In genomic region chr12:14384783-14385638, GRCh38 we compare ENCODE assay signal across 8 cellular contexts. TPM values are rescaled to one million over a fixed set of nuclear protein-coding genes. Genes with fewer than 3 reads are reported as not detected.
DNase-seq lines count a peak whose midpoint lies in the region; ATAC-seq and TF ChIP-seq lines count a peak whose summit lies in the region.

No MANE protein-coding gene starts in this region.

- WGBS in suprapubic skin, result 0% methylated on average over 2 of the region's 2 CpGs

- H3K27ac Mint-ChIP-seq in CD8-positive, alpha-beta memory T cell, result peak overlapping the region; percentile 88 to 96 (median 94)
- peak overlapping the region; percentile 98 for H3K27ac Mint-ChIP-seq in activated CD8-positive, alpha-beta memory T cell treated with anti-CD3 and anti-CD28 coated beads, Interleukin-2, amount 10 ng/mL, durations not matched to agents 7 days and 5 days

- peak overlapping the region; percentile 68 for H3K27ac ChIP-seq in CD8-positive, alpha-beta memory T cell (ENCODE audit: low read depth, low read length)
- peak overlapping the region; percentile 69 for H3K27ac ChIP-seq in muscle layer of duodenum (ENCODE audit: low read length)
- peak overlapping the region; percentile 78 for H3K27ac ChIP-seq in suprapubic skin

- peak overlapping the region; percentile 78 to 89 (median 85) for H3K4me3 Mint-ChIP-seq in CD8-positive, alpha-beta memory T cell
- H3K4me3 Mint-ChIP-seq in activated CD8-positive, alpha-beta memory T cell treated with anti-CD3 and anti-CD28 coated beads, Interleukin-2, amount 10 ng/mL, durations not matched to agents 7 days and 5 days, result peak overlapping the region; percentile 79

- peaks cover 3% of the 10 kb centered on the region for H3K36me3 ChIP-seq in CD8-positive, alpha-beta memory T cell (ENCODE audit: insufficient read depth, low read length)
- H3K36me3 ChIP-seq in muscle layer of duodenum (ENCODE audit: control insufficient read depth in 1 of 2, insufficient read depth in 2 of 2, low read length in 2 of 2), result no peaks in the 10 kb centered on the region
- H3K36me3 ChIP-seq in suprapubic skin, result no peaks in the 10 kb centered on the region

- peak in 4 of 5 donors; percentile 53 to 81 (median 78) for DNase-seq in CD8-positive, alpha-beta memory T cell
- DNase-seq in NCI-H510A (lab: John Stamatoyannopoulos, UW), result peak; percentile 18
- peak; percentile 90 for DNase-seq in activated CD8-positive, alpha-beta memory T cell treated with anti-CD3 and anti-CD28 coated beads, Interleukin-2, amount 10 ng/mL, durations not matched to agents 7 days and 5 days
- DNase-seq in erythroblast (lab: John Stamatoyannopoulos, UW), result peak; percentile 92 to 95
- no peak for DNase-seq in suprapubic skin (ENCODE audit: low spot score in 2 of 2)

- no peaks in the 10 kb centered on the region for H3K27me3 Mint-ChIP-seq in CD8-positive, alpha-beta memory T cell
- no peaks in the 10 kb centered on the region for H3K27me3 Mint-ChIP-seq in activated CD8-positive, alpha-beta memory T cell treated with anti-CD3 and anti-CD28 coated beads, Interleukin-2, amount 10 ng/mL, durations not matched to agents 7 days and 5 days

- H3K4me3 ChIP-seq in CD8-positive, alpha-beta memory T cell (ENCODE audit: low read length), result peak overlapping the region; percentile 52
- H3K4me3 ChIP-seq in muscle layer of duodenum (ENCODE audit: low read depth in 1 of 2, low read length in 2 of 2) (peak overlapping the region; percentile 39 to 59), suprapubic skin (peak overlapping the region; percentile 30)

- TF ChIP-seq EP300 in suprapubic skin (IDR thresholded peaks at IDR 0.05), result no peak

- peaks cover 7% of the 10 kb centered on the region for H3K9me3 ChIP-seq in CD8-positive, alpha-beta memory T cell (ENCODE audit: low read length)
- H3K9me3 ChIP-seq in muscle layer of duodenum (ENCODE audit: control insufficient read depth in 1 of 2, low read length in 2 of 2), result peaks cover under 1 to 3% of the 10 kb centered on the region in 2 donors
- H3K9me3 ChIP-seq in suprapubic skin, result peaks cover 7% of the 10 kb centered on the region

- no peak for TF ChIP-seq CTCF in suprapubic skin (IDR thresholded peaks at IDR 0.05)

- H3K9me3 Mint-ChIP-seq in CD8-positive, alpha-beta memory T cell, result peaks cover 3 to 11% (median 6%) of the 10 kb centered on the region in 5 donors
- peaks cover 5% of the 10 kb centered on the region for H3K9me3 Mint-ChIP-seq in activated CD8-positive, alpha-beta memory T cell treated with anti-CD3 and anti-CD28 coated beads, Interleukin-2, amount 10 ng/mL, durations not matched to agents 7 days and 5 days (ENCODE audit: low read depth)

- H3K36me3 Mint-ChIP-seq in CD8-positive, alpha-beta memory T cell, result peaks cover 7 to 39% (median 24%) of the 10 kb centered on the region in 3 donors
- peaks cover 63% of the 10 kb centered on the region for H3K36me3 Mint-ChIP-seq in activated CD8-positive, alpha-beta memory T cell treated with anti-CD3 and anti-CD28 coated beads, Interleukin-2, amount 10 ng/mL, durations not matched to agents 7 days and 5 days

- H3K4me1 ChIP-seq in CD8-positive, alpha-beta memory T cell (ENCODE audit: insufficient read depth, low read length), result peaks cover 67% of the 10 kb centered on the region
- H3K4me1 ChIP-seq in muscle layer of duodenum (ENCODE audit: control insufficient read depth in 1 of 2, insufficient read depth in 2 of 2, low read length in 2 of 2), result peaks cover 0 to 23% of the 10 kb centered on the region in 2 donors
- peaks cover 33% of the 10 kb centered on the region for H3K4me1 ChIP-seq in suprapubic skin

- H3K4me1 Mint-ChIP-seq in CD8-positive, alpha-beta memory T cell, result peaks cover 51 to 79% (median 67%) of the 10 kb centered on the region in 3 donors
- peaks cover 56% of the 10 kb centered on the region for H3K4me1 Mint-ChIP-seq in activated CD8-positive, alpha-beta memory T cell treated with anti-CD3 and anti-CD28 coated beads, Interleukin-2, amount 10 ng/mL, durations not matched to agents 7 days and 5 days

- no peaks in the 10 kb centered on the region for H3K27me3 ChIP-seq in CD8-positive, alpha-beta memory T cell (ENCODE audit: insufficient read depth, low read length, poor library complexity, severe bottlenecking)
- H3K27me3 ChIP-seq in muscle layer of duodenum (ENCODE audit: low read depth, low read length), result no peaks in the 10 kb centered on the region
- no peaks in the 10 kb centered on the region for H3K27me3 ChIP-seq in suprapubic skin

- CTCF ChIA-PET in CD8-positive, alpha-beta memory T cell (lab: Charles Lee), result interaction anchor here (1.0 to 5.9 kb wide), 13 partner anchors 8 to 147 kb away, joined by 4 to 67 read pairs (median 8); partner anchors contain the start of gene ATF7IP
- CTCF ChIA-PET in activated CD8-positive, alpha-beta memory T cell treated with anti-CD3 and anti-CD28 coated beads, Interleukin-2, amount 10 ng/mL, durations not matched to agents 7 days and 5 days (lab: Charles Lee), result interaction anchor here (1.3 to 7.5 kb wide), 11 partner anchors 8 to 129 kb away, joined by 4 to 61 read pairs (median 7); partner anchors contain the start of gene ATF7IP

- POLR2A ChIA-PET in CD8-positive, alpha-beta memory T cell (lab: Charles Lee), result interaction anchor here (0.7 to 7.3 kb wide), 12 partner anchors 9 to 425 kb away, joined by 3 to 84 read pairs (median 7); partner anchors contain the start of gene ATF7IP

- TF ChIP-seq POLR2A in erythroblast (IDR thresholded peaks at IDR 0.05; ENCODE audit: low read length), result peak; percentile 52
- no peak for TF ChIP-seq POLR2A in suprapubic skin (IDR thresholded peaks at IDR 0.05)

- peak; percentile 92 for ATAC-seq in GM19328 (IDR thresholded peaks at IDR 0.05; ENCODE audit: unreplicated experiment)
- ATAC-seq in HG03432 (IDR thresholded peaks at IDR 0.05; ENCODE audit: unreplicated experiment), result peak; percentile 94
- ATAC-seq in activated CD8-positive, alpha-beta memory T cell treated with anti-CD3 and anti-CD28 coated beads, Interleukin-2, amount 10 ng/mL, durations not matched to agents 7 days and 5 days, result peak; percentile 96

RNA-seq across cellular contexts. Expression of gene ATF7IP, which starts 19.5 kb away (rescaled TPM):
- 10 to 100 TPM; 84.4 to 94.4 TPM for total RNA-seq in CD8-positive, alpha-beta memory T cell
- polyA plus RNA-seq in CD8-positive, alpha-beta memory T cell, result 80.6 TPM
- total RNA-seq in activated CD8-positive, alpha-beta memory T cell treated with anti-CD3 and anti-CD28 coated beads, Interleukin-2, amount 10 ng/mL, durations not matched to agents 7 days and 5 days, result 100 to 1,000 TPM; 115 to 144 TPM
- 10 to 100 TPM; 41.0 to 79.6 (median 59.2) TPM for total RNA-seq in suprapubic skin

Comparison
In these comparisons a context has a peak if more than half of its experiments do, and no peak if none do; other contexts are left out.
1. DNase-seq: peak in CD8-positive, alpha-beta memory T cell (4 of 5), NCI-H510A (single experiment), activated CD8-positive, alpha-beta memory T cell treated with anti-CD3 and anti-CD28 coated beads, Interleukin-2, amount 10 ng/mL, durations not matched to agents 7 days and 5 days (single experiment) and erythroblast (2 of 2); none in suprapubic skin (0 of 2).
2. Peak in every context shown above with its lines, with median percentiles within 50 percentile points of each other: H3K27ac ChIP-seq, H3K4me3 ChIP-seq and ATAC-seq.